In genomic region chr4:75457365-75457764, GRCh38 we compare ENCODE assay signal across 8 cellular contexts.
"Had no signal": no experiment of that assay in that cellular context is flagged by ENCODE, and none has a peak within 500 bp of the region (broad histone marks: within the 10 kb centered on the region; RNA-seq: fewer than 3 reads in every experiment).

No MANE protein-coding gene starts in this region.

- DNase-seq: GDM1, GF-D8 had no signal

- ATAC-seq: GM12878 had no signal

- FAIRE-seq: G401.6, GM12878, GM12891, GM12892, GM18507, GM19239 had no signal

- H3K4me3 ChIP-seq: GM12878 had no signal
